In genomic region chr5:77251921-77252320, GRCh38 we compare ENCODE assay signal across 32 cellular contexts. TPM values are rescaled to one million over a fixed set of nuclear protein-coding genes. Genes with fewer than 3 reads are reported as not detected.
"Had no signal": no experiment of that assay in that cellular context is flagged by ENCODE, and none has a peak within 500 bp of the region (broad histone marks: within the 10 kb centered on the region; RNA-seq: fewer than 3 reads in every experiment).

No MANE protein-coding gene starts in this region.

- ATAC-seq: esophagus mucosa, gastroesophageal sphincter, heart left ventricle, left lung, mucosa of descending colon, sciatic nerve had no signal

- H3K4me3 Mint-ChIP-seq: mesothelial cell of epicardium; naive B cell; natural killer cell treated with Interleukin-12 subunit alpha and Interleukin-12 subunit beta and Interleukin-15 and Interleukin-18, amount 100 ng/mL, for 72 hours; neural crest cell had no signal

- H3K27ac Mint-ChIP-seq: mesothelial cell of epicardium; naive B cell; natural killer cell treated with Interleukin-12 subunit alpha and Interleukin-12 subunit beta and Interleukin-15 and Interleukin-18, amount 100 ng/mL, for 72 hours; progenitor cell of endocrine pancreas had no signal

- H3K36me3 Mint-ChIP-seq: mesothelial cell of epicardium; naive B cell; natural killer cell treated with Interleukin-12 subunit alpha and Interleukin-12 subunit beta and Interleukin-15 and Interleukin-18, amount 100 ng/mL, for 72 hours had no signal

- H3K4me1 ChIP-seq: gastroesophageal sphincter, heart left ventricle, left lung, parathyroid adenoma, right atrium auricular region, testis, tibial nerve, upper lobe of left lung had no signal

- H2AFZ ChIP-seq: hepatocyte, parathyroid adenoma had no signal

- H3K79me2 ChIP-seq: hepatocyte, parathyroid adenoma had no signal

- H3K4me2 ChIP-seq: hepatocyte, smooth muscle cell had no signal

- H3K27me3 ChIP-seq: gastroesophageal sphincter, heart left ventricle, hepatocyte, left lung, neutrophil, right atrium auricular region, testis, tibial nerve, upper lobe of left lung had no signal

- H3K27ac ChIP-seq: epithelial cell of prostate, gastroesophageal sphincter, heart left ventricle, hepatocyte, left lung, neutrophil, parathyroid adenoma, right atrium auricular region, testis, tibial nerve, upper lobe of left lung had no signal

- H3K4me3 ChIP-seq: gastroesophageal sphincter, heart left ventricle, hepatocyte, left lung, mucosa of descending colon, right atrium auricular region, smooth muscle cell, testis, tibial nerve, upper lobe of left lung had no signal

- DNase-seq: cortex of kidney; heart left ventricle; kidney; left cardiac atrium; left lung; mesenchymal stem cell; mucosa of descending colon; naive B cell; stimulated activated CD4-positive, alpha-beta T cell treated with anti-CD3 and anti-CD28 coated beads, Interleukin-12 subunit alpha, Interleukin-12 subunit beta, amount 100 ng/mL, for 4 hours; stimulated activated CD4-positive, alpha-beta T cell treated with anti-CD3 and anti-CD28 coated beads, Interleukin-1b, Interleukin-23, amount 100 ng/mL, for 48 hours; stimulated activated CD4-positive, alpha-beta T cell treated with anti-CD3 and anti-CD28 coated beads, Interleukin-4, amount 100 ng/mL, for 1 hour; stimulated activated CD8-positive, alpha-beta memory T cell treated with anti-CD3 and anti-CD28 coated beads, Interleukin-4, amount 100 ng/mL, for 48 hours; stimulated activated naive CD4-positive, alpha-beta T cell; substantia nigra; testis; upper lobe of left lung had no signal

- H3K36me3 ChIP-seq: gastroesophageal sphincter, heart left ventricle, left lung, neutrophil, right atrium auricular region, tibial nerve, upper lobe of left lung had no signal

- H3K4me1 Mint-ChIP-seq: mesothelial cell of epicardium, naive B cell had no signal

- H3K9me3 Mint-ChIP-seq: natural killer cell treated with Interleukin-12 subunit alpha and Interleukin-12 subunit beta and Interleukin-15 and Interleukin-18, amount 100 ng/mL, for 72 hours; neural crest cell had no signal

- FAIRE-seq: kidney, urothelium cell line had no signal

- H3K9me3 ChIP-seq: heart left ventricle, left lung, mucosa of descending colon, neutrophil, right atrium auricular region, testis, tibial nerve, upper lobe of left lung had no signal

RNA-seq across cellular contexts. Expression of gene PDE8B, which starts 41.4 kb away (rescaled TPM):
- total RNA-seq: dermis microvascular lymphatic vessel endothelial cell; natural killer cell treated with Interleukin-12 subunit alpha and Interleukin-12 subunit beta and Interleukin-15 and Interleukin-18, amount 100 ng/mL, for 72 hours had no signal
